ENCODE assay signal across 24 cellular contexts in the genomic region with DNA sequence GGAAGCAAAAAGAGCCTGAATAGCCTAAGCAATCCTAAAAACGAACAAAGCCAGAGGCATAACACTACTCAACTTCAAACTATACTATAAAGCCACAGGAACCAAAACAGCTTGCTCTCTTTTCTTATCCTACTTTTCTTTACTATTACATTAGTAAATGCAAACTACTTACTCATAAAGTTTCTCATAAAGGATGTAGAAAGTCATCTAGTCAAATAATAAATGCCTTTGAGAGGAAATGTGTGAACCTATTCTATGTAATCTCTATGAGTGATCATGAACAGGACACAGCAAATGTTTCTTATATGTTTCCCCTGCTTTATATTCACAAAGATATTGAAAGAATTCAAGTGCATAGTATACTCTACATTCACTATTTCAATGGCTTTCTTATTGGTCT.
"Had no signal": no experiment of that assay in that cellular context is flagged by ENCODE, and none has a peak within 500 bp of the region (broad histone marks: within the 10 kb centered on the region; RNA-seq: fewer than 3 reads in every experiment).

No MANE protein-coding gene starts in this region.

- ATAC-seq: effector memory CD8-positive, alpha-beta T cell; esophagus mucosa; foreskin keratinocyte; gastrocnemius medialis; gastroesophageal sphincter; heart left ventricle; heart right ventricle had no signal

- DNase-seq: colonic mucosa; cortex of kidney; dermis blood vessel endothelial cell; dorsolateral prefrontal cortex; effector CD4-positive, alpha-beta T cell; effector CD8-positive, alpha-beta T cell; effector memory CD4-positive, alpha-beta T cell; effector memory CD8-positive, alpha-beta T cell; endodermal cell; erythroblast; esophagus squamous epithelium; foreskin fibroblast; foreskin keratinocyte; foreskin melanocyte; gastrocnemius medialis; glutamatergic neuron; head of caudate nucleus; heart left ventricle; heart right ventricle had no signal

- FAIRE-seq: endometrium, endothelial cell of umbilical vein, frontal cortex had no signal
